Comparison of ENCODE assay signal across 21 cellular contexts in genomic region chr4:4432341-4433125, GRCh38. TPM values are rescaled to one million over a fixed set of nuclear protein-coding genes. Genes with fewer than 3 reads are reported as not detected.
DNase-seq lines count a peak whose midpoint lies in the region; ATAC-seq and TF ChIP-seq lines count a peak whose summit lies in the region.
"Had no signal": no experiment of that assay in that cellular context is flagged by ENCODE, and none has a peak within 500 bp of the region (broad histone marks: within the 10 kb centered on the region; RNA-seq: fewer than 3 reads in every experiment).

No MANE protein-coding gene starts in this region.

- no peak for TF ChIP-seq EP300 in sigmoid colon (IDR thresholded peaks at IDR 0.05)

- H3K9ac ChIP-seq in endodermal cell (ENCODE audit: extremely low read depth, low read length, poor library complexity, severe bottlenecking), result no peak overlapping the region
- H3K9ac ChIP-seq: BLaER1 treated with 17β-estradiol and CSF1 and Interleukin-3, amounts not matched to agents 10 nM and 100 nM had no signal

- peaks cover 14% of the 10 kb centered on the region for H3K36me3 Mint-ChIP-seq in endodermal cell (ENCODE audit: low read depth)
- H3K36me3 Mint-ChIP-seq in activated T-cell treated with anti-CD3 and anti-CD28 coated beads, Interleukin-2, amount 50 U/mL, for 72 hours (ENCODE audit: insufficient read depth in 2 of 2), result peaks cover 0 to 4% of the 10 kb centered on the region in 2 donors

- no peak overlapping the region for H3K4me3 Mint-ChIP-seq in stimulated activated naive CD8-positive, alpha-beta T cell treated with anti-CD3 and anti-CD28 coated beads, Interleukin-15, amount 100 ng/mL, for 72 hours
- no peak overlapping the region for H3K4me3 Mint-ChIP-seq in endodermal cell
- H3K4me3 Mint-ChIP-seq in activated T-cell treated with anti-CD3 and anti-CD28 coated beads, Interleukin-2, amount 50 U/mL, for 72 hours, result no peak overlapping the region
- H3K4me3 Mint-ChIP-seq: CD14-positive monocyte; CD4-positive, alpha-beta T cell had no signal

- H3K4me1 ChIP-seq in endodermal cell (ENCODE audit: control insufficient read depth, insufficient read depth, low read length), result no peaks in the 10 kb centered on the region
- H3K4me1 ChIP-seq in sigmoid colon, result no peaks in the 10 kb centered on the region
- H3K4me1 ChIP-seq: A549 had no signal

- H3K27me3 ChIP-seq in endodermal cell (ENCODE audit: control insufficient read depth, insufficient read depth, low read length, poor library complexity, severe bottlenecking), result no peaks in the 10 kb centered on the region
- no peaks in the 10 kb centered on the region for H3K27me3 ChIP-seq in sigmoid colon
- H3K27me3 ChIP-seq: BE2C; BLaER1 treated with 17β-estradiol and CSF1 and Interleukin-3, amounts not matched to agents 10 nM and 100 nM had no signal

- H3K36me3 ChIP-seq in endodermal cell (ENCODE audit: control insufficient read depth, insufficient read depth, low read length) (peaks cover 2% of the 10 kb centered on the region), sigmoid colon (peaks cover 0 to 74% (median 15%) of the 10 kb centered on the region in 4 donors)

- peaks cover 9% of the 10 kb centered on the region for H3K4me1 Mint-ChIP-seq in stimulated activated naive CD8-positive, alpha-beta T cell treated with anti-CD3 and anti-CD28 coated beads, Interleukin-15, amount 100 ng/mL, for 72 hours
- H3K4me1 Mint-ChIP-seq in endodermal cell, result peaks cover 7% of the 10 kb centered on the region
- H3K4me1 Mint-ChIP-seq in activated T-cell treated with anti-CD3 and anti-CD28 coated beads, Interleukin-2, amount 50 U/mL, for 72 hours (ENCODE audit: low read depth), result peaks cover 7% of the 10 kb centered on the region
- H3K4me1 Mint-ChIP-seq: CD14-positive monocyte had no signal

- intact Hi-C loops in sigmoid colon (cut with DNase I), result no loop called here

- no peaks in the 10 kb centered on the region for H3K27me3 Mint-ChIP-seq in stimulated activated naive CD8-positive, alpha-beta T cell treated with anti-CD3 and anti-CD28 coated beads, Interleukin-15, amount 100 ng/mL, for 72 hours
- H3K27me3 Mint-ChIP-seq in endodermal cell (ENCODE audit: insufficient read depth), result peaks cover 2% of the 10 kb centered on the region
- no peaks in the 10 kb centered on the region for H3K27me3 Mint-ChIP-seq in activated T-cell treated with anti-CD3 and anti-CD28 coated beads, Interleukin-2, amount 50 U/mL, for 72 hours (ENCODE audit: low read depth)
- H3K27me3 Mint-ChIP-seq: CD4-positive, alpha-beta T cell had no signal

- H3K27ac ChIP-seq in endodermal cell (ENCODE audit: low read depth, low read length) (no peak overlapping the region), sigmoid colon (no peak overlapping the region)
- H3K27ac ChIP-seq: A549; BLaER1 treated with 17β-estradiol and CSF1 and Interleukin-3, amounts not matched to agents 10 nM and 100 nM had no signal

- H3K9me3 ChIP-seq in endodermal cell (ENCODE audit: control insufficient read depth, low read length) (no peaks in the 10 kb centered on the region), sigmoid colon (no peaks in the 10 kb centered on the region)
- H3K9me3 ChIP-seq: A549; BE2C; BLaER1 treated with 17β-estradiol and CSF1 and Interleukin-3, amounts not matched to agents 10 nM and 100 nM had no signal

- 93 to 97% methylated on average over 10 to 11 of the region's 11 CpGs for WGBS in endodermal cell (ENCODE audit: insufficient coverage in 1 of 2, insufficient read length in 1 of 2), 2 experiments
- 95 to 96% methylated on average over 11 of the region's 11 CpGs for WGBS in sigmoid colon, 2 donors

- H3K9me3 Mint-ChIP-seq in stimulated activated naive CD8-positive, alpha-beta T cell treated with anti-CD3 and anti-CD28 coated beads, Interleukin-15, amount 100 ng/mL, for 72 hours, result no peaks in the 10 kb centered on the region
- no peaks in the 10 kb centered on the region for H3K9me3 Mint-ChIP-seq in endodermal cell
- no peaks in the 10 kb centered on the region for H3K9me3 Mint-ChIP-seq in activated T-cell treated with anti-CD3 and anti-CD28 coated beads, Interleukin-2, amount 50 U/mL, for 72 hours
- H3K9me3 Mint-ChIP-seq: CD14-positive monocyte; CD4-positive, alpha-beta T cell had no signal

- DNase-seq in stimulated activated naive CD8-positive, alpha-beta T cell treated with anti-CD3 and anti-CD28 coated beads, Interleukin-15, amount 100 ng/mL, for 72 hours, result no peak
- no peak for DNase-seq in stimulated activated naive CD8-positive, alpha-beta T cell treated with anti-CD3 and anti-CD28 coated beads, Interleukin-15, Interleukin-2, amounts not matched to agents 100 U/mL and 50 U/mL, for 24 hours
- DNase-seq in endodermal cell (peak; percentile 23), sigmoid colon (peak; percentile 42), NAMALWA (ENCODE audit: low spot score) (no peak)
- DNase-seq in activated T-cell treated with anti-CD3 and anti-CD28 coated beads, Interleukin-2, amount 50 U/mL, for 72 hours, result no peak
- DNase-seq: 8988T; ACHN; AML-193; BE2C; Calu3; CD4-positive, alpha-beta T cell; COR-L47; DMS153; DND-41; GOT3; H7; HCEC 1CT had no signal

- TF ChIP-seq POLR2A in sigmoid colon (IDR thresholded peaks at IDR 0.05), result no peak

- ATAC-seq in stimulated activated naive CD8-positive, alpha-beta T cell treated with anti-CD3 and anti-CD28 coated beads, Interleukin-15, amount 100 ng/mL, for 72 hours, result no peak
- ATAC-seq in stimulated activated naive CD8-positive, alpha-beta T cell treated with anti-CD3 and anti-CD28 coated beads, Interleukin-15, Interleukin-2, amounts not matched to agents 100 U/mL and 50 U/mL, for 24 hours, result no peak
- no peak for ATAC-seq in activated T-cell treated with anti-CD3 and anti-CD28 coated beads, Interleukin-2, amount 50 U/mL, for 72 hours (replicated peaks in 1 of 2)
- ATAC-seq: A549 had no signal

- peak overlapping the region; percentile 14 to 27 for H3K27ac Mint-ChIP-seq in stimulated activated naive CD8-positive, alpha-beta T cell treated with anti-CD3 and anti-CD28 coated beads, Interleukin-15, amount 100 ng/mL, for 72 hours
- no peak overlapping the region for H3K27ac Mint-ChIP-seq in endodermal cell
- H3K27ac Mint-ChIP-seq in activated T-cell treated with anti-CD3 and anti-CD28 coated beads, Interleukin-2, amount 50 U/mL, for 72 hours, result no peak overlapping the region
- H3K27ac Mint-ChIP-seq: CD4-positive, alpha-beta T cell had no signal

- H3K4me3 ChIP-seq in endodermal cell (ENCODE audit: low read length) (no peak overlapping the region), sigmoid colon (no peak overlapping the region)
- H3K4me3 ChIP-seq: A549; BLaER1 treated with 17β-estradiol and CSF1 and Interleukin-3, amounts not matched to agents 10 nM and 100 nM had no signal

- no peak for TF ChIP-seq CTCF in endodermal cell (conservative IDR thresholded peaks at IDR 0.05)
- no peak for TF ChIP-seq CTCF in sigmoid colon (IDR thresholded peaks at IDR 0.05)

RNA-seq across cellular contexts. Expression of gene NSG1, which starts 45.6 kb away (rescaled TPM):
- total RNA-seq in endodermal cell, result 1 to 10 TPM; 1.8 to 6.0 TPM
- 18.1 TPM for polyA plus RNA-seq in endodermal cell (2013, experiment 1 of 2)
- polyA plus RNA-seq in endodermal cell (2013, experiment 2 of 2), result 14.0 TPM
- total RNA-seq in sigmoid colon, result 1 to 10 TPM; 2.3 to 9.6 (median 5.6) TPM
- 1 to 10 TPM; 1.4 to 3.8 (median 1.8) TPM for polyA plus RNA-seq in sigmoid colon
- 1 to 10 TPM; 1.0 to 3.2 TPM for total RNA-seq in activated T-cell treated with anti-CD3 and anti-CD28 coated beads, Interleukin-2, amount 50 U/mL, for 72 hours
- total RNA-seq: Calu3 had no signal

Comparison
In these comparisons a context has a peak if more than half of its experiments do, and no peak if none do; other contexts are left out.
1. DNase-seq: peak in endodermal cell (single experiment) and sigmoid colon (single experiment); none in stimulated activated naive CD8-positive, alpha-beta T cell treated with anti-CD3 and anti-CD28 coated beads, Interleukin-15, amount 100 ng/mL, for 72 hours (0 of 2), stimulated activated naive CD8-positive, alpha-beta T cell treated with anti-CD3 and anti-CD28 coated beads, Interleukin-15, Interleukin-2, amounts not matched to agents 100 U/mL and 50 U/mL, for 24 hours (single experiment), NAMALWA (single experiment) and activated T-cell treated with anti-CD3 and anti-CD28 coated beads, Interleukin-2, amount 50 U/mL, for 72 hours (0 of 2).
2. H3K27ac Mint-ChIP-seq: peak in stimulated activated naive CD8-positive, alpha-beta T cell treated with anti-CD3 and anti-CD28 coated beads, Interleukin-15, amount 100 ng/mL, for 72 hours (2 of 2); none in endodermal cell (single experiment) and activated T-cell treated with anti-CD3 and anti-CD28 coated beads, Interleukin-2, amount 50 U/mL, for 72 hours (single experiment).